ENCODE assay signal across 10 cellular contexts in genomic region chr2:156896294-156896693, GRCh38.
DNase-seq lines count a peak whose midpoint lies in the region; ATAC-seq and TF ChIP-seq lines count a peak whose summit lies in the region.
"Had no signal": no experiment of that assay in that cellular context is flagged by ENCODE, and none has a peak within 500 bp of the region (broad histone marks: within the 10 kb centered on the region; RNA-seq: fewer than 3 reads in every experiment).

No MANE protein-coding gene starts in this region.

- TF ChIP-seq CTCF in mucosa of descending colon (IDR thresholded peaks at IDR 0.05) (no peak), osteoblast (IDR thresholded peaks at IDR 0.05; ENCODE audit: extremely low read depth, low read depth, low read length) (no peak)

- H3K27me3 ChIP-seq in osteoblast (ENCODE audit: insufficient read depth, low read length) = no peaks in the 10 kb centered on the region

- H4K20me1 ChIP-seq in osteoblast (ENCODE audit: insufficient read depth, low read length) = no peaks in the 10 kb centered on the region

- no peak overlapping the region for H3K4me3 ChIP-seq in mucosa of descending colon
- no peak overlapping the region for H3K4me3 ChIP-seq in osteoblast (ENCODE audit: insufficient read depth, low read length)
- H3K4me3 ChIP-seq: lung had no signal

- ATAC-seq in HG02938 (IDR thresholded peaks at IDR 0.05; ENCODE audit: unreplicated experiment) (peak; percentile 98), mucosa of descending colon (no peak)

- no peaks in the 10 kb centered on the region for H3K4me1 ChIP-seq in mucosa of descending colon (ENCODE audit: low read depth)
- peaks cover 2% of the 10 kb centered on the region for H3K4me1 ChIP-seq in osteoblast (ENCODE audit: insufficient read depth, low read length)

- no peaks in the 10 kb centered on the region for H3K36me3 ChIP-seq in mucosa of descending colon (ENCODE audit: low read depth)
- H3K36me3 ChIP-seq in osteoblast (ENCODE audit: insufficient read depth, low read length) = no peaks in the 10 kb centered on the region

- H3K9me3 ChIP-seq in mucosa of descending colon (no peaks in the 10 kb centered on the region), osteoblast (ENCODE audit: low read depth, low read length) (no peaks in the 10 kb centered on the region)

- DNase-seq in stimulated activated CD4-positive, alpha-beta T cell treated with anti-CD3 and anti-CD28 coated beads, Interleukin-15, amount 100 ng/mL, for 24 hours = peak; percentile 8
- no peak for DNase-seq in stimulated activated CD4-positive, alpha-beta T cell treated with anti-CD3 and anti-CD28 coated beads, Interleukin-4, amount 100 ng/mL, for 4 hours
- DNase-seq in RPMI7951 (ENCODE audit: low read depth) = peak; percentile 97
- no peak for DNase-seq in HPDE6-E6E7 (ENCODE audit: extremely low spot score)
- DNase-seq in mucosa of descending colon = no peak
- no peak for DNase-seq in osteoblast (ENCODE audit: insufficient read length, low spot score, missing footprints)
- DNase-seq in D341Med (ENCODE audit: low spot score) = no peak
- DNase-seq: CD8-positive, alpha-beta memory T cell had no signal

- no peak overlapping the region for H3K4me2 ChIP-seq in osteoblast (ENCODE audit: insufficient read depth, low read length)

- H2AFZ ChIP-seq in osteoblast (ENCODE audit: low read length) = no peak overlapping the region

- H3K79me2 ChIP-seq in osteoblast (ENCODE audit: insufficient read depth, low read length) = no peaks in the 10 kb centered on the region

- intact Hi-C loops in mucosa of descending colon (cut with DNase I, micrococcal nuclease) = loop anchor here in 1 of 2 donors (10.0 kb wide), 1 partner anchor 299 kb away; no protein-coding TSS in a partner anchor

- H3K27ac ChIP-seq in osteoblast (ENCODE audit: low read depth, low read length) = no peak overlapping the region

Comparison
In these comparisons a context has a peak if more than half of its experiments do, and no peak if none do; other contexts are left out.
1. DNase-seq: peak in stimulated activated CD4-positive, alpha-beta T cell treated with anti-CD3 and anti-CD28 coated beads, Interleukin-15, amount 100 ng/mL, for 24 hours (single experiment) and RPMI7951 (single experiment); none in stimulated activated CD4-positive, alpha-beta T cell treated with anti-CD3 and anti-CD28 coated beads, Interleukin-4, amount 100 ng/mL, for 4 hours (0 of 2), HPDE6-E6E7 (single experiment), mucosa of descending colon (0 of 3), osteoblast (single experiment) and D341Med (single experiment).